ENCODE assay signal across 8 cellular contexts in the genomic region with DNA sequence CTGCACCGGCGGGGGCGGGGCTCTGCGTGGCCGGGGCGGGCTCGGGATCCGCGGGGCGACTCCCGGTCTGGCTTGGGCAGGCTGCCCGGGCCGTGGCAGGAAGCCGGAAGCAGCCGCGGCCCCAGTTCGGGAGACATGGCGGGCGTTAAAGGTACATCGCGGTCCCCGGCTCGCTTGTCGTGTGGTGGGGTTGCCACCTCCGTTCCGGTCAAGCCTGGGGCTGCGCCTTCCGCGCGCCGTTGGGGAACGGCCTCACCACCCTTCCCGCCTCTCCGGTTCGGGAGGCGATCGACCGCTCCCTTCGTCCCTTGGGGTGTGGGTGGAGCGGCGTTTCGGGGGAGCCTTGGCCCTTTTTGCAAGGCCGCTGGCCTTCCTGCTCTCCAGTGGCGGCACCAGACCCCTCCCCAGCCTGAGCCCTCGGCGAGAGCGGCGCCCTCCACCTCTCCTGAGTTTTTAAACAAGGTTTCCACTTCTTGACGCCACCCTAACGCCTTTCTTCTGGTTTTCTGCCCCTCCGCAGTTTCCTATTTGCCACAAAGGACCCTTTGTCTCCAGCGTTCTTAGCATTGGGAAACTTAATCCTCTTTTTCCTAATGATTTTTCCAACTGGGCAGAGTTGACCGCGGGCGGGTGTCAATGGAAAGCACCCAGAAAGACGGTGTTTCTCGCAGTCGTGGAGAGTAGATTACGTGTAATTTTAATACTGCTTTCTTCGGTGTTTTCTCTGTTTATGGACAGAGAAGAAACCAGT. TPM values are rescaled to one million over a fixed set of nuclear protein-coding genes. Genes with fewer than 3 reads are reported as not detected.
DNase-seq lines count a peak whose midpoint lies in the region; ATAC-seq and TF ChIP-seq lines count a peak whose summit lies in the region.

A gene with protein sequence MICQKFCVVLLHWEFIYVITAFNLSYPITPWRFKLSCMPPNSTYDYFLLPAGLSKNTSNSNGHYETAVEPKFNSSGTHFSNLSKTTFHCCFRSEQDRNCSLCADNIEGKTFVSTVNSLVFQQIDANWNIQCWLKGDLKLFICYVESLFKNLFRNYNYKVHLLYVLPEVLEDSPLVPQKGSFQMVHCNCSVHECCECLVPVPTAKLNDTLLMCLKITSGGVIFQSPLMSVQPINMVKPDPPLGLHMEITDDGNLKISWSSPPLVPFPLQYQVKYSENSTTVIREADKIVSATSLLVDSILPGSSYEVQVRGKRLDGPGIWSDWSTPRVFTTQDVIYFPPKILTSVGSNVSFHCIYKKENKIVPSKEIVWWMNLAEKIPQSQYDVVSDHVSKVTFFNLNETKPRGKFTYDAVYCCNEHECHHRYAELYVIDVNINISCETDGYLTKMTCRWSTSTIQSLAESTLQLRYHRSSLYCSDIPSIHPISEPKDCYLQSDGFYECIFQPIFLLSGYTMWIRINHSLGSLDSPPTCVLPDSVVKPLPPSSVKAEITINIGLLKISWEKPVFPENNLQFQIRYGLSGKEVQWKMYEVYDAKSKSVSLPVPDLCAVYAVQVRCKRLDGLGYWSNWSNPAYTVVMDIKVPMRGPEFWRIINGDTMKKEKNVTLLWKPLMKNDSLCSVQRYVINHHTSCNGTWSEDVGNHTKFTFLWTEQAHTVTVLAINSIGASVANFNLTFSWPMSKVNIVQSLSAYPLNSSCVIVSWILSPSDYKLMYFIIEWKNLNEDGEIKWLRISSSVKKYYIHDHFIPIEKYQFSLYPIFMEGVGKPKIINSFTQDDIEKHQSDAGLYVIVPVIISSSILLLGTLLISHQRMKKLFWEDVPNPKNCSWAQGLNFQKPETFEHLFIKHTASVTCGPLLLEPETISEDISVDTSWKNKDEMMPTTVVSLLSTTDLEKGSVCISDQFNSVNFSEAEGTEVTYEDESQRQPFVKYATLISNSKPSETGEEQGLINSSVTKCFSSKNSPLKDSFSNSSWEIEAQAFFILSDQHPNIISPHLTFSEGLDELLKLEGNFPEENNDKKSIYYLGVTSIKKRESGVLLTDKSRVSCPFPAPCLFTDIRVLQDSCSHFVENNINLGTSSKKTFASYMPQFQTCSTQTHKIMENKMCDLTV (plus strand): TSS at position 79 of the 751 bp plus-strand sequence. CDS start 144,898 bp downstream, outside the sequence.
A gene with protein sequence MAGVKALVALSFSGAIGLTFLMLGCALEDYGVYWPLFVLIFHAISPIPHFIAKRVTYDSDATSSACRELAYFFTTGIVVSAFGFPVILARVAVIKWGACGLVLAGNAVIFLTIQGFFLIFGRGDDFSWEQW (plus strand): TSS at position 79 of the 751 bp plus-strand sequence. CDS start 57 bp downstream, at position 136.

- TF ChIP-seq CTCF in heart right ventricle (IDR thresholded peaks at IDR 0.05), result no peak
- TF ChIP-seq CTCF in upper lobe of left lung (IDR thresholded peaks at IDR 0.05), result peak in 2 of 6 experiments; percentile 9 to 11

- H3K36me3 Mint-ChIP-seq in activated T-cell treated with anti-CD3 and anti-CD28 coated beads, Interleukin-2, amount 50 U/mL, for 4 hours (ENCODE audit: insufficient read depth), result peaks cover 9% of the 10 kb centered on the region

- H3K36me3 ChIP-seq in heart right ventricle (peaks cover 0 to 9% (median 5%) of the 10 kb centered on the region in 9 donors), upper lobe of left lung (peaks cover 3 to 7% (median 5%) of the 10 kb centered on the region in 4 donors)

- peaks cover 0 to 43% (median 35%) of the 10 kb centered on the region in 9 donors for H3K4me1 ChIP-seq in heart right ventricle
- H3K4me1 ChIP-seq in upper lobe of left lung, result peaks cover 15 to 40% (median 37%) of the 10 kb centered on the region in 4 donors

- no peak within 1 kb of the TSS for H3K4me3 Mint-ChIP-seq in activated T-cell treated with anti-CD3 and anti-CD28 coated beads, Interleukin-2, amount 50 U/mL, for 4 hours

- ATAC-seq in heart right ventricle, result peak in 3 of 8 donors; percentile 21 to 23 (median 22)
- ATAC-seq in Right ventricle myocardium superior (ENCODE audit: poor library complexity), result no peak
- peak; percentile 30 for ATAC-seq in HG02938 (IDR thresholded peaks at IDR 0.05; ENCODE audit: unreplicated experiment)
- ATAC-seq in upper lobe of left lung (ENCODE audit: low FRiP score in 2 of 2), result peak in 1 of 2 donors; percentile 48
- no peak for ATAC-seq in activated T-cell treated with anti-CD3 and anti-CD28 coated beads, Interleukin-2, amount 50 U/mL, for 4 hours

- H3K27me3 ChIP-seq in heart right ventricle (no peaks in the 10 kb centered on the region), upper lobe of left lung (no peaks in the 10 kb centered on the region)

- 1% methylated on average over 58 to 60 of the region's 60 CpGs for WGBS in heart right ventricle, 2 donors
- WGBS in upper lobe of left lung, 2 donors, result 0% methylated on average over 22 to 28 of the region's 60 CpGs

- no peaks in the 10 kb centered on the region for H3K9me3 Mint-ChIP-seq in activated T-cell treated with anti-CD3 and anti-CD28 coated beads, Interleukin-2, amount 50 U/mL, for 4 hours

- H3K27me3 Mint-ChIP-seq in activated T-cell treated with anti-CD3 and anti-CD28 coated beads, Interleukin-2, amount 50 U/mL, for 4 hours (ENCODE audit: low read depth), result peaks cover 2% of the 10 kb centered on the region

- intact Hi-C loops in heart right ventricle (cut with DNase I) (loop anchor here in 8 of 10 donors (2.0 to 10.0 kb wide), 10 partner anchors 156 to 356 kb away; no protein-coding TSS in a partner anchor), Right ventricle myocardium superior (cut with DNase I) (loop anchor here (10.0 kb wide), 1 partner anchor 356 kb away; no protein-coding TSS in a partner anchor)

- H3K27ac ChIP-seq in heart right ventricle (peak within 1 kb of the TSS; percentile 89 to 99 (median 98)), caudate nucleus (ENCODE audit: low read depth, low read length) (peak within 1 kb of the TSS; percentile 96), upper lobe of left lung (peak within 1 kb of the TSS; percentile 90 to 99 (median 98))

- TF ChIP-seq POLR2A in upper lobe of left lung (IDR thresholded peaks at IDR 0.05), result peak; percentile 78 to 97 (median 82)

- H3K9me3 ChIP-seq in heart right ventricle (no peaks in the 10 kb centered on the region), upper lobe of left lung (no peaks in the 10 kb centered on the region)

- DNase-seq in heart right ventricle (no peak), Right ventricle myocardium superior (no peak), NCI-H526 treated with DMSO at 0.1 percent for 48 hours (lab: John Stamatoyannopoulos, UW) (peak; percentile 71), caudate nucleus (lab: John Stamatoyannopoulos, UW) (peak in 9 of 61 donors; percentile 36 to 73 (median 64)), mesenteric fat pad (ENCODE audit: low spot score) (peak; percentile 99), upper lobe of left lung (peak in 1 of 2 donors; percentile 99)
- DNase-seq in activated T-cell treated with anti-CD3 and anti-CD28 coated beads, Interleukin-2, amount 50 U/mL, for 4 hours, result no peak

- peaks cover 14% of the 10 kb centered on the region for H3K4me1 Mint-ChIP-seq in activated T-cell treated with anti-CD3 and anti-CD28 coated beads, Interleukin-2, amount 50 U/mL, for 4 hours (ENCODE audit: low read depth)

- peak within 1 kb of the TSS; percentile 50 to 96 (median 82) for H3K4me3 ChIP-seq in heart right ventricle
- H3K4me3 ChIP-seq in upper lobe of left lung, result peak within 1 kb of the TSS; percentile 54 to 78 (median 76)

- TF ChIP-seq EP300 in upper lobe of left lung (IDR thresholded peaks at IDR 0.05), result peak in 1 of 4 donors; percentile 13

RNA-seq across cellular contexts. Expression of the first gene that starts in this region (rescaled TPM):
- total RNA-seq in heart right ventricle (10 to 100 TPM in 3 of 10 donors, 1 to 10 TPM in 7; 4.0 to 13.4 (median 7.9) TPM), Right ventricle myocardium superior (4.3 TPM), mesenteric fat pad (49.5 TPM), upper lobe of left lung (10 to 100 TPM; 12.8 to 37.3 (median 22.9) TPM)
- polyA plus RNA-seq in heart right ventricle, result 1 to 10 TPM; 1.6 to 2.1 TPM
- total RNA-seq in activated T-cell treated with anti-CD3 and anti-CD28 coated beads, Interleukin-2, amount 50 U/mL, for 4 hours, result under 1 TPM; 0.32 to 0.38 (median 0.38) TPM

RNA-seq across cellular contexts. Expression of the second gene that starts in this region (rescaled TPM):
- 10 to 100 TPM; 30.0 to 55.5 (median 40.8) TPM for total RNA-seq in heart right ventricle
- polyA plus RNA-seq in heart right ventricle, result 10 to 100 TPM; 26.2 to 30.3 TPM
- total RNA-seq in Right ventricle myocardium superior, result 54.1 TPM
- total RNA-seq in mesenteric fat pad, result 116 TPM
- 100 to 1,000 TPM in 1 of 6 donors, 10 to 100 TPM in 5; 28.0 to 120 (median 72.9) TPM for total RNA-seq in upper lobe of left lung
- total RNA-seq in activated T-cell treated with anti-CD3 and anti-CD28 coated beads, Interleukin-2, amount 50 U/mL, for 4 hours, result 10 to 100 TPM; 12.6 to 15.7 (median 12.6) TPM

Comparison
In these comparisons a context has a peak if more than half of its experiments do, and no peak if none do; other contexts are left out.
1. DNase-seq: peak in NCI-H526 treated with DMSO at 0.1 percent for 48 hours (single experiment) and mesenteric fat pad (single experiment); none in heart right ventricle (0 of 2), Right ventricle myocardium superior (single experiment) and activated T-cell treated with anti-CD3 and anti-CD28 coated beads, Interleukin-2, amount 50 U/mL, for 4 hours (single experiment).
2. Peak in every context shown above with its lines, with median percentiles within 50 percentile points of each other: H3K27ac ChIP-seq.